1 cellular context compared by ENCODE assay signal in the genomic region with DNA sequence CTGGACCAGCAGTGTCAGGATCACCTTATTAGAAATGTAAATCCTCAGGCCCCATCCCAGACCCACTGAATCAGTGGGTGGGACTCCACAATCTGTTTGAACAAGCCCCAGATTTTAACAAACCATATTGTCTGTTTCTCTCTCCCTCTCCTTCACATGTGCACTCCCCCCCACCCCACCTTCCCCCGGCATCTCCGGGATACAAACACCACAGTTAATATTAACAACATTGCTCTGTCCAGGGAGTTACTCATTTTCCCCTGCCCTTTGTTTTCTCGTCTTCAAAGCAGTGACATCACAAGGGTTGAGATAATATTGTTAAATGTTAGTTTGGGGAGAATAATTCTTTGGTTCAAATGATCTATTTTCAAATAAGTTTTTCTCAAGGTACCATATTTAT.
TF ChIP-seq lines count a peak whose summit lies in the region.

No MANE protein-coding gene starts in this region.

TF ChIP-seq in IMR-90, 13 proteins besides CTCF, POLR2A, EP300 and RAD21 (continued from another document):
- TF ChIP-seq NFE2L2 (IDR thresholded peaks at IDR 0.05; ENCODE audit: low read depth, low read length): no peak
- TF ChIP-seq, protein P1, sequence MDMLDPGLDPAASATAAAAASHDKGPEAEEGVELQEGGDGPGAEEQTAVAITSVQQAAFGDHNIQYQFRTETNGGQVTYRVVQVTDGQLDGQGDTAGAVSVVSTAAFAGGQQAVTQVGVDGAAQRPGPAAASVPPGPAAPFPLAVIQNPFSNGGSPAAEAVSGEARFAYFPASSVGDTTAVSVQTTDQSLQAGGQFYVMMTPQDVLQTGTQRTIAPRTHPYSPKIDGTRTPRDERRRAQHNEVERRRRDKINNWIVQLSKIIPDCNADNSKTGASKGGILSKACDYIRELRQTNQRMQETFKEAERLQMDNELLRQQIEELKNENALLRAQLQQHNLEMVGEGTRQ (IDR thresholded peaks at IDR 0.05; ENCODE audit: low read depth, low read length): no peak
- no peak for TF ChIP-seq MXI1 (IDR thresholded peaks at IDR 0.05; ENCODE audit: borderline replicate concordance, low read depth, low read length)
- TF ChIP-seq BHLHE40 (IDR thresholded peaks at IDR 0.05; ENCODE audit: low read depth, low read length): no peak
- TF ChIP-seq, protein P2, sequence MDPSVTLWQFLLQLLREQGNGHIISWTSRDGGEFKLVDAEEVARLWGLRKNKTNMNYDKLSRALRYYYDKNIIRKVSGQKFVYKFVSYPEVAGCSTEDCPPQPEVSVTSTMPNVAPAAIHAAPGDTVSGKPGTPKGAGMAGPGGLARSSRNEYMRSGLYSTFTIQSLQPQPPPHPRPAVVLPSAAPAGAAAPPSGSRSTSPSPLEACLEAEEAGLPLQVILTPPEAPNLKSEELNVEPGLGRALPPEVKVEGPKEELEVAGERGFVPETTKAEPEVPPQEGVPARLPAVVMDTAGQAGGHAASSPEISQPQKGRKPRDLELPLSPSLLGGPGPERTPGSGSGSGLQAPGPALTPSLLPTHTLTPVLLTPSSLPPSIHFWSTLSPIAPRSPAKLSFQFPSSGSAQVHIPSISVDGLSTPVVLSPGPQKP (IDR thresholded peaks at IDR 0.05; ENCODE audit: borderline replicate concordance, low read depth, low read length): no peak
- TF ChIP-seq RFX5 (IDR thresholded peaks at IDR 0.05; ENCODE audit: low read depth, low read length): no peak
- TF ChIP-seq SMC3 (IDR thresholded peaks at IDR 0.05; ENCODE audit: low read depth, low read length): no peak
TF ChIP-seq in IMR-90: peak in this region for 0.
